In genomic region chr10:112622786-112623185, GRCh38 we compare ENCODE assay signal across 18 cellular contexts.
DNase-seq lines count a peak whose midpoint lies in the region; ATAC-seq and TF ChIP-seq lines count a peak whose summit lies in the region.
"Had no signal": no experiment of that assay in that cellular context is flagged by ENCODE, and none has a peak within 500 bp of the region (broad histone marks: within the 10 kb centered on the region; RNA-seq: fewer than 3 reads in every experiment).

No MANE protein-coding gene starts in this region.

- ATAC-seq in omental fat pad (ENCODE audit: low FRiP score) (peak; percentile 51), HG03108 (IDR thresholded peaks at IDR 0.05; ENCODE audit: unreplicated experiment) (no peak)
- ATAC-seq in stimulated activated naive CD8-positive, alpha-beta T cell treated with anti-CD3 and anti-CD28 coated beads, Interleukin-15, Interleukin-2, amounts not matched to agents 100 U/mL and 50 U/mL, for 24 hours: no peak
- ATAC-seq: A549 had no signal

- no peaks in the 10 kb centered on the region for H3K79me2 ChIP-seq in fibroblast of lung (ENCODE audit: control insufficient read depth, insufficient read depth, low read length)

- no peak overlapping the region for H3K4me3 Mint-ChIP-seq in nephron progenitor cell

- no peaks in the 10 kb centered on the region for H3K9me3 Mint-ChIP-seq in nephron progenitor cell

- H3K27me3 ChIP-seq in fibroblast of lung (ENCODE audit: control insufficient read depth, insufficient read depth, low read length): no peaks in the 10 kb centered on the region

- H3K27me3 Mint-ChIP-seq in nephron progenitor cell (ENCODE audit: low read depth, poor library complexity): no peaks in the 10 kb centered on the region

- no peak overlapping the region for H3K4me2 ChIP-seq in fibroblast of lung (ENCODE audit: extremely low read depth, insufficient read depth, low read length)
- H3K4me2 ChIP-seq: A549 had no signal

- H2AFZ ChIP-seq in fibroblast of lung (ENCODE audit: low read length): no peak overlapping the region

- DNase-seq in AG10803 (ENCODE audit: low read depth): peak; percentile 43
- DNase-seq in fibroblast of lung (ENCODE audit: low read depth in 2 of 2): peak; percentile 46 to 63
- DNase-seq in omental fat pad (ENCODE audit: low spot score): no peak
- no peak for DNase-seq in T-helper 9 cell
- DNase-seq in nephron progenitor cell: no peak
- no peak for DNase-seq in stimulated activated naive CD8-positive, alpha-beta T cell treated with anti-CD3 and anti-CD28 coated beads, Interleukin-15, Interleukin-2, amounts not matched to agents 100 U/mL and 50 U/mL, for 24 hours
- DNase-seq: DMS 273 treated with DMSO at 0.1 percent for 48 hours, H7, NCI-H1417 treated with DMSO at 0.1 percent for 48 hours, NCI-H1930, NCI-H2171, NCI-H446 treated with DMSO at 0.1 percent for 48 hours, OCI-M1, RPMI8226 had no signal

- H3K36me3 ChIP-seq in HEK293 (ENCODE audit: control insufficient read depth in 2 of 2, insufficient read depth in 1 of 2, low read length in 2 of 2) (no peaks in the 10 kb centered on the region), fibroblast of lung (ENCODE audit: control insufficient read depth, insufficient read depth, low read length) (no peaks in the 10 kb centered on the region)

- H3K27ac ChIP-seq in HEK293 (ENCODE audit: extremely low read depth, low read depth, low read length): no peak overlapping the region
- no peak overlapping the region for H3K27ac ChIP-seq in fibroblast of lung (ENCODE audit: insufficient read depth, low read length)
- H3K27ac ChIP-seq: A549, C4-2B had no signal

- no peak overlapping the region for H3K9ac ChIP-seq in fibroblast of lung (ENCODE audit: insufficient read depth, low read length)

- CTCF ChIA-PET in HEK293 (lab: Yijun Ruan, JAX): no interaction called here

- H3K4me3 ChIP-seq in AG10803 (ENCODE audit: low read length) (no peak overlapping the region), HEK293 (ENCODE audit: low read depth, low read length) (no peak overlapping the region), fibroblast of lung (replicated peaks in 1 of 4; ENCODE audit: control extremely low read depth in 1 of 4, insufficient read depth in 1 of 4, low read depth in 3 of 4, low read length in 4 of 4) (no peak overlapping the region)
- H3K4me3 ChIP-seq: A549 had no signal

- no peaks in the 10 kb centered on the region for H4K20me1 ChIP-seq in fibroblast of lung (ENCODE audit: control insufficient read depth, extremely low read depth, insufficient read depth, low read length)

- POLR2A ChIA-PET in HEK293 (lab: Yijun Ruan, JAX): no interaction called here

- no peak overlapping the region for H3K27ac Mint-ChIP-seq in nephron progenitor cell

- H3K4me1 ChIP-seq in HEK293 (ENCODE audit: control insufficient read depth, insufficient read depth, low read length): peaks cover 10% of the 10 kb centered on the region
- no peaks in the 10 kb centered on the region for H3K4me1 ChIP-seq in fibroblast of lung (ENCODE audit: control insufficient read depth, extremely low read depth, insufficient read depth, low read length)
- H3K4me1 ChIP-seq: A549 had no signal

- H3K9me3 ChIP-seq in HEK293 (ENCODE audit: control insufficient read depth, insufficient read depth, low read depth, low read length): no peaks in the 10 kb centered on the region
- H3K9me3 ChIP-seq in fibroblast of lung (ENCODE audit: control insufficient read depth, insufficient read depth, low read depth, low read length): no peaks in the 10 kb centered on the region
- H3K9me3 ChIP-seq: A549 had no signal

- H3K4me1 Mint-ChIP-seq in nephron progenitor cell: peaks cover 11% of the 10 kb centered on the region

- TF ChIP-seq CTCF in AG10803 (conservative IDR thresholded peaks at IDR 0.05; ENCODE audit: low read length): no peak
- TF ChIP-seq CTCF in HEK293 (tag by site-specific recombination; IDR thresholded peaks at IDR 0.05): no peak
- TF ChIP-seq CTCF in fibroblast of lung (conservative IDR thresholded peaks at IDR 0.05 in 1 of 2, IDR thresholded peaks at IDR 0.05 in 1 of 2; ENCODE audit: low read depth in 1 of 2, low read length in 2 of 2): no peak
- no peak for TF ChIP-seq CTCF in omental fat pad (IDR thresholded peaks at IDR 0.05)
- TF ChIP-seq CTCF in nephron progenitor cell (IDR thresholded peaks at IDR 0.05): no peak

- H3K36me3 Mint-ChIP-seq in nephron progenitor cell (ENCODE audit: low read depth): peaks cover 4% of the 10 kb centered on the region

TF ChIP-seq in HEK293, 187 proteins besides CTCF, POLR2A, EP300 and RAD21 (continues in another document):
- TF ChIP-seq, protein P1, sequence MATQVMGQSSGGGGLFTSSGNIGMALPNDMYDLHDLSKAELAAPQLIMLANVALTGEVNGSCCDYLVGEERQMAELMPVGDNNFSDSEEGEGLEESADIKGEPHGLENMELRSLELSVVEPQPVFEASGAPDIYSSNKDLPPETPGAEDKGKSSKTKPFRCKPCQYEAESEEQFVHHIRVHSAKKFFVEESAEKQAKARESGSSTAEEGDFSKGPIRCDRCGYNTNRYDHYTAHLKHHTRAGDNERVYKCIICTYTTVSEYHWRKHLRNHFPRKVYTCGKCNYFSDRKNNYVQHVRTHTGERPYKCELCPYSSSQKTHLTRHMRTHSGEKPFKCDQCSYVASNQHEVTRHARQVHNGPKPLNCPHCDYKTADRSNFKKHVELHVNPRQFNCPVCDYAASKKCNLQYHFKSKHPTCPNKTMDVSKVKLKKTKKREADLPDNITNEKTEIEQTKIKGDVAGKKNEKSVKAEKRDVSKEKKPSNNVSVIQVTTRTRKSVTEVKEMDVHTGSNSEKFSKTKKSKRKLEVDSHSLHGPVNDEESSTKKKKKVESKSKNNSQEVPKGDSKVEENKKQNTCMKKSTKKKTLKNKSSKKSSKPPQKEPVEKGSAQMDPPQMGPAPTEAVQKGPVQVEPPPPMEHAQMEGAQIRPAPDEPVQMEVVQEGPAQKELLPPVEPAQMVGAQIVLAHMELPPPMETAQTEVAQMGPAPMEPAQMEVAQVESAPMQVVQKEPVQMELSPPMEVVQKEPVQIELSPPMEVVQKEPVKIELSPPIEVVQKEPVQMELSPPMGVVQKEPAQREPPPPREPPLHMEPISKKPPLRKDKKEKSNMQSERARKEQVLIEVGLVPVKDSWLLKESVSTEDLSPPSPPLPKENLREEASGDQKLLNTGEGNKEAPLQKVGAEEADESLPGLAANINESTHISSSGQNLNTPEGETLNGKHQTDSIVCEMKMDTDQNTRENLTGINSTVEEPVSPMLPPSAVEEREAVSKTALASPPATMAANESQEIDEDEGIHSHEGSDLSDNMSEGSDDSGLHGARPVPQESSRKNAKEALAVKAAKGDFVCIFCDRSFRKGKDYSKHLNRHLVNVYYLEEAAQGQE (tag by site-specific recombination; IDR thresholded peaks at IDR 0.05): no peak
- TF ChIP-seq ZNF366 (tag by site-specific recombination; conservative IDR thresholded peaks at IDR 0.05) (peak; percentile 35), ZFP3 (tag by site-specific recombination; IDR thresholded peaks at IDR 0.05; ENCODE audit: low read depth) (no peak), BCL11A (tag by site-specific recombination; IDR thresholded peaks at IDR 0.05; ENCODE audit: low read depth) (peak; percentile 63; the same call in 1 of the 2 replicates), BCL11B (tag by site-specific recombination; IDR thresholded peaks at IDR 0.05; ENCODE audit: low read depth) (peak; percentile 79), WT1 (tag by site-specific recombination; IDR thresholded peaks at IDR 0.05) (peak; percentile 67), KLF8 (tag by site-specific recombination; IDR thresholded peaks at IDR 0.05) (no peak), OSR2 (tag by site-specific recombination; IDR thresholded peaks at IDR 0.05) (peak; percentile 80)
- TF ChIP-seq, protein P2, sequence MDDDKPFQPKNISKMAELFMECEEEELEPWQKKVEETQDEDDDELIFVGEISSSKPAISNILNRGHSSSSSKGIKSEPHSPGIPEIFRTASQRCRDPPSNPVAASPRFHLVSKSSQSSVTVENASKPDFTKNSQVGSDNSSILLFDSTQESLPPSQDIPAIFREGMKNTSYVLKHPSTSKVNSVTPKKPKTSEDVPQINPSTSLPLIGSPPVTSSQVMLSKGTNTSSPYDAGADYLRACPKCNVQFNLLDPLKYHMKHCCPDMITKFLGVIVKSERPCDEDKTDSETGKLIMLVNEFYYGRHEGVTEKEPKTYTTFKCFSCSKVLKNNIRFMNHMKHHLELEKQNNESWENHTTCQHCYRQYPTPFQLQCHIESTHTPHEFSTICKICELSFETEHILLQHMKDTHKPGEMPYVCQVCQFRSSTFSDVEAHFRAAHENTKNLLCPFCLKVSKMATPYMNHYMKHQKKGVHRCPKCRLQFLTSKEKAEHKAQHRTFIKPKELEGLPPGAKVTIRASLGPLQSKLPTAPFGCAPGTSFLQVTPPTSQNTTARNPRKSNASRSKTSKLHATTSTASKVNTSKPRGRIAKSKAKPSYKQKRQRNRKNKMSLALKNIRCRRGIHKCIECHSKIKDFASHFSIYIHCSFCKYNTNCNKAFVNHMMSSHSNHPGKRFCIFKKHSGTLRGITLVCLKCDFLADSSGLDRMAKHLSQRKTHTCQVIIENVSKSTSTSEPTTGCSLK (tag by site-specific recombination; IDR thresholded peaks at IDR 0.05): no peak
- TF ChIP-seq, protein P3, sequence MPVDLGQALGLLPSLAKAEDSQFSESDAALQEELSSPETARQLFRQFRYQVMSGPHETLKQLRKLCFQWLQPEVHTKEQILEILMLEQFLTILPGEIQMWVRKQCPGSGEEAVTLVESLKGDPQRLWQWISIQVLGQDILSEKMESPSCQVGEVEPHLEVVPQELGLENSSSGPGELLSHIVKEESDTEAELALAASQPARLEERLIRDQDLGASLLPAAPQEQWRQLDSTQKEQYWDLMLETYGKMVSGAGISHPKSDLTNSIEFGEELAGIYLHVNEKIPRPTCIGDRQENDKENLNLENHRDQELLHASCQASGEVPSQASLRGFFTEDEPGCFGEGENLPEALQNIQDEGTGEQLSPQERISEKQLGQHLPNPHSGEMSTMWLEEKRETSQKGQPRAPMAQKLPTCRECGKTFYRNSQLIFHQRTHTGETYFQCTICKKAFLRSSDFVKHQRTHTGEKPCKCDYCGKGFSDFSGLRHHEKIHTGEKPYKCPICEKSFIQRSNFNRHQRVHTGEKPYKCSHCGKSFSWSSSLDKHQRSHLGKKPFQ (tag by site-specific recombination; IDR thresholded peaks at IDR 0.05): 0 out of 2 replicates have a peak, but pooled peaks have one; percentile 23
- TF ChIP-seq, protein P4, sequence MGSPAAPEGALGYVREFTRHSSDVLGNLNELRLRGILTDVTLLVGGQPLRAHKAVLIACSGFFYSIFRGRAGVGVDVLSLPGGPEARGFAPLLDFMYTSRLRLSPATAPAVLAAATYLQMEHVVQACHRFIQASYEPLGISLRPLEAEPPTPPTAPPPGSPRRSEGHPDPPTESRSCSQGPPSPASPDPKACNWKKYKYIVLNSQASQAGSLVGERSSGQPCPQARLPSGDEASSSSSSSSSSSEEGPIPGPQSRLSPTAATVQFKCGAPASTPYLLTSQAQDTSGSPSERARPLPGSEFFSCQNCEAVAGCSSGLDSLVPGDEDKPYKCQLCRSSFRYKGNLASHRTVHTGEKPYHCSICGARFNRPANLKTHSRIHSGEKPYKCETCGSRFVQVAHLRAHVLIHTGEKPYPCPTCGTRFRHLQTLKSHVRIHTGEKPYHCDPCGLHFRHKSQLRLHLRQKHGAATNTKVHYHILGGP (tag by site-specific recombination; IDR thresholded peaks at IDR 0.05): peak; percentile 80

Comparison
In these comparisons a context has a peak if more than half of its experiments do, and no peak if none do; other contexts are left out.
1. DNase-seq: peak in AG10803 (single experiment) and fibroblast of lung (2 of 2); none in omental fat pad (single experiment), T-helper 9 cell (single experiment), nephron progenitor cell (single experiment) and stimulated activated naive CD8-positive, alpha-beta T cell treated with anti-CD3 and anti-CD28 coated beads, Interleukin-15, Interleukin-2, amounts not matched to agents 100 U/mL and 50 U/mL, for 24 hours (single experiment).